9 cellular contexts compared by ENCODE assay signal in the genomic region with DNA sequence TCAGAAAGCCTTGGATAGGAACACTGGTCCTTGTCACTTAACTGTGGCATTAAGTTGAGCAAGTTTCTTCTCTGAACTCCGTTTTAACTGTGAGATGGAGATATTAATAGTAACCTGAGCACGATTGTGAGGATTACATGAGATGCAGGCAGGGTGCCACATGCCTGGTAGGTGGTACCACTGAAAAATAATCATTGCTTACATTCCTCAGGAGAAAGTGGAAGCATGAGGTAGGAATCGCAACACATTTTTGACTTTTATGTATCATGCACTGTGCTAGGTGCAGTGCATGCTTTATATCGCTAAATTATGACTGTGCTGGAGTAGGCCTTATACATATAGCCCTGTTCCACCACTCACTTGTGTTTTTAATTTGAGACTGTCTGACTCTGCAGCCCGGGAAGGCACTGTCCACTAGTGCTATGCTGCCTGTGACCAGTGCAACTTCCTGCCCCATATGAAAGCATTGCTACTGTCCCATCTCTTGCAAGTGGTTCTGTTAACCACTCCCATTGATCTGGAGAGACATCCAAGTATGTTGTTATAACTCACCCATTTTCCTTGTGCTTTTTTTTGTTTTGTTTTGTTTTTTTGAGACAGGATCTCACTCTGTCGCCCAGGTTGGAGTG. TPM values are rescaled to one million over a fixed set of nuclear protein-coding genes. Genes with fewer than 3 reads are reported as not detected.
DNase-seq lines count a peak whose midpoint lies in the region; ATAC-seq and TF ChIP-seq lines count a peak whose summit lies in the region.
"Had no signal": no experiment of that assay in that cellular context is flagged by ENCODE, and none has a peak within 500 bp of the region (broad histone marks: within the 10 kb centered on the region; RNA-seq: fewer than 3 reads in every experiment).

No MANE protein-coding gene starts in this region.

- peaks cover 20% of the 10 kb centered on the region for H3K36me3 Mint-ChIP-seq in T-cell

- peak overlapping the region; percentile 98 to 99 for H3K27ac Mint-ChIP-seq in T-cell

- no peaks in the 10 kb centered on the region for H3K27me3 Mint-ChIP-seq in T-cell

- CTCF ChIA-PET in T-cell (lab: Charles Lee) = no interaction called here

- peaks cover 6% of the 10 kb centered on the region for H3K36me3 ChIP-seq in rectal smooth muscle tissue (ENCODE audit: control insufficient read depth, insufficient read depth, low read length)

- peak overlapping the region; percentile 94 for H3K9ac ChIP-seq in rectal smooth muscle tissue (ENCODE audit: low read length)

- TF ChIP-seq CTCF in fibroblast of the aortic adventitia (IDR thresholded peaks at IDR 0.05; ENCODE audit: insufficient read depth, low read length) = no peak

- H3K4me1 Mint-ChIP-seq in T-cell = peaks cover 42 to 54% (median 44%) of the 10 kb centered on the region in 3 donors

- no peak for ATAC-seq in T-cell (replicated peaks in 1 of 4)
- no peak for ATAC-seq in HG03196 (IDR thresholded peaks at IDR 0.05; ENCODE audit: unreplicated experiment)

- peak overlapping the region; percentile 99 to 100 (median 100) for H3K4me3 Mint-ChIP-seq in T-cell

- peaks cover 7% of the 10 kb centered on the region for H3K4me1 ChIP-seq in rectal smooth muscle tissue (ENCODE audit: control insufficient read depth, insufficient read depth, low read length)

- DNase-seq in T-cell (no peak), fibroblast of the aortic adventitia (ENCODE audit: low read depth) (no peak), NCI-H345 treated with DMSO at 0.1 percent for 48 hours (lab: John Stamatoyannopoulos, UW; ENCODE audit: unreplicated experiment) (no peak), NCI-H226 (no peak), D341Med (ENCODE audit: low spot score) (no peak)
- DNase-seq: activated effector memory CD4-positive, alpha-beta T cell treated with anti-CD3 and anti-CD28 coated beads, Interleukin-2, amount 50 U/mL, for 16 hours had no signal

- H3K4me3 ChIP-seq in GM08714 (ENCODE audit: low read length) = peak overlapping the region; percentile 92
- peak overlapping the region; percentile 100 for H3K4me3 ChIP-seq in fibroblast of the aortic adventitia (ENCODE audit: low read depth, low read length)
- peak overlapping the region; percentile 89 for H3K4me3 ChIP-seq in rectal smooth muscle tissue (ENCODE audit: low read length)

- no peaks in the 10 kb centered on the region for H3K9me3 Mint-ChIP-seq in T-cell

- POLR2A ChIA-PET in T-cell (lab: Charles Lee) = no interaction called here

- peak overlapping the region; percentile 92 for H3K27ac ChIP-seq in rectal smooth muscle tissue (ENCODE audit: low read depth, low read length)

- H3K27me3 ChIP-seq in rectal smooth muscle tissue (ENCODE audit: control insufficient read depth, insufficient read depth, low read length) = no peaks in the 10 kb centered on the region

RNA-seq across cellular contexts. Expression of a gene that starts 1.0 kb away (rescaled TPM):
- 10 to 100 TPM; 36.6 to 56.2 (median 48.4) TPM for total RNA-seq in T-cell
- total RNA-seq in fibroblast of the aortic adventitia (ENCODE audit: low replicate concordance) = 11.9 and 53.2 TPM in 2 replicates

RNA-seq across cellular contexts. Expression of a gene that starts 1.4 kb away (rescaled TPM):
- total RNA-seq in T-cell (10 to 100 TPM; 11.2 to 23.1 (median 21.1) TPM), fibroblast of the aortic adventitia (ENCODE audit: low replicate concordance) (10.6 and 17.2 TPM in 2 replicates)

RNA-seq across cellular contexts. Expression of a gene that starts 48.4 kb away (rescaled TPM):
- total RNA-seq in T-cell (under 1 TPM; 0.07 to 0.56 (median 0.09) TPM), fibroblast of the aortic adventitia (ENCODE audit: low replicate concordance) (not detected in 2 replicates)
